In the genomic region with DNA sequence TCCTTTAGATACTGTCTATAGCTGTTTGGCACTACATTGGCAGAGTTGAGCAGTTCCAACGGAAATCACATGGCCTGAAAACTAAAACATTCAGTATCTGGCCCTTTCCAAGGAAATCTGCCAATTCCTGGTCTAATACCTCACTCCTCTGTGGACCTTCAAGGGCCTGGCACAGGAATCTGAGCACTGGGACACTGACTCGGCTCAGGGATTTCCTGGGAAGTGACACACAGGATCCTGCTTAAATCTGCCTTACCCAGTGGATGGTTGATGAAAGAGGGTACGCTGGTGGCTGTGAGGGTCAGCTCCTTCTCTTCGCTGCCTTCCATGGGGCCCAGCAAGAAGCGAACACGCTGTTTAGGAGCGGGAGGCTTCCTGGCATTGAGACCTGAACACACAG, we compare ENCODE assay signal across 1 cellular context.
TF ChIP-seq lines count a peak whose summit lies in the region.

No MANE protein-coding gene starts in this region.

TF ChIP-seq in WTC11, 78 proteins besides CTCF, POLR2A, EP300 and RAD21 (continued from another document):
- TF ChIP-seq, protein P1, sequence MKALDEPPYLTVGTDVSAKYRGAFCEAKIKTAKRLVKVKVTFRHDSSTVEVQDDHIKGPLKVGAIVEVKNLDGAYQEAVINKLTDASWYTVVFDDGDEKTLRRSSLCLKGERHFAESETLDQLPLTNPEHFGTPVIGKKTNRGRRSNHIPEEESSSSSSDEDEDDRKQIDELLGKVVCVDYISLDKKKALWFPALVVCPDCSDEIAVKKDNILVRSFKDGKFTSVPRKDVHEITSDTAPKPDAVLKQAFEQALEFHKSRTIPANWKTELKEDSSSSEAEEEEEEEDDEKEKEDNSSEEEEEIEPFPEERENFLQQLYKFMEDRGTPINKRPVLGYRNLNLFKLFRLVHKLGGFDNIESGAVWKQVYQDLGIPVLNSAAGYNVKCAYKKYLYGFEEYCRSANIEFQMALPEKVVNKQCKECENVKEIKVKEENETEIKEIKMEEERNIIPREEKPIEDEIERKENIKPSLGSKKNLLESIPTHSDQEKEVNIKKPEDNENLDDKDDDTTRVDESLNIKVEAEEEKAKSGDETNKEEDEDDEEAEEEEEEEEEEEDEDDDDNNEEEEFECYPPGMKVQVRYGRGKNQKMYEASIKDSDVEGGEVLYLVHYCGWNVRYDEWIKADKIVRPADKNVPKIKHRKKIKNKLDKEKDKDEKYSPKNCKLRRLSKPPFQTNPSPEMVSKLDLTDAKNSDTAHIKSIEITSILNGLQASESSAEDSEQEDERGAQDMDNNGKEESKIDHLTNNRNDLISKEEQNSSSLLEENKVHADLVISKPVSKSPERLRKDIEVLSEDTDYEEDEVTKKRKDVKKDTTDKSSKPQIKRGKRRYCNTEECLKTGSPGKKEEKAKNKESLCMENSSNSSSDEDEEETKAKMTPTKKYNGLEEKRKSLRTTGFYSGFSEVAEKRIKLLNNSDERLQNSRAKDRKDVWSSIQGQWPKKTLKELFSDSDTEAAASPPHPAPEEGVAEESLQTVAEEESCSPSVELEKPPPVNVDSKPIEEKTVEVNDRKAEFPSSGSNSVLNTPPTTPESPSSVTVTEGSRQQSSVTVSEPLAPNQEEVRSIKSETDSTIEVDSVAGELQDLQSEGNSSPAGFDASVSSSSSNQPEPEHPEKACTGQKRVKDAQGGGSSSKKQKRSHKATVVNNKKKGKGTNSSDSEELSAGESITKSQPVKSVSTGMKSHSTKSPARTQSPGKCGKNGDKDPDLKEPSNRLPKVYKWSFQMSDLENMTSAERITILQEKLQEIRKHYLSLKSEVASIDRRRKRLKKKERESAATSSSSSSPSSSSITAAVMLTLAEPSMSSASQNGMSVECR (CRISPR knock-in tag; IDR thresholded peaks at IDR 0.05; ENCODE audit: borderline replicate concordance), result no peak
- TF ChIP-seq SP1 (CRISPR knock-in tag; conservative IDR thresholded peaks at IDR 0.05) (no peak), ZNF219 (CRISPR knock-in tag; IDR thresholded peaks at IDR 0.05; ENCODE audit: borderline replicate concordance) (no peak), NR3C1 (CRISPR knock-in tag; conservative IDR thresholded peaks at IDR 0.05; ENCODE audit: low read depth) (no peak), FOXK1 (CRISPR knock-in tag; IDR thresholded peaks at IDR 0.05) (no peak), FOXP1 (CRISPR knock-in tag; IDR thresholded peaks at IDR 0.05; ENCODE audit: borderline replicate concordance) (no peak), GABPB1 (CRISPR knock-in tag; IDR thresholded peaks at IDR 0.05) (no peak)
- TF ChIP-seq, protein P2, sequence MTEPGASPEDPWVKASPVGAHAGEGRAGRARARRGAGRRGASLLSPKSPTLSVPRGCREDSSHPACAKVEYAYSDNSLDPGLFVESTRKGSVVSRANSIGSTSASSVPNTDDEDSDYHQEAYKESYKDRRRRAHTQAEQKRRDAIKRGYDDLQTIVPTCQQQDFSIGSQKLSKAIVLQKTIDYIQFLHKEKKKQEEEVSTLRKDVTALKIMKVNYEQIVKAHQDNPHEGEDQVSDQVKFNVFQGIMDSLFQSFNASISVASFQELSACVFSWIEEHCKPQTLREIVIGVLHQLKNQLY (CRISPR knock-in tag; IDR thresholded peaks at IDR 0.05), result no peak
- TF ChIP-seq, protein P3, sequence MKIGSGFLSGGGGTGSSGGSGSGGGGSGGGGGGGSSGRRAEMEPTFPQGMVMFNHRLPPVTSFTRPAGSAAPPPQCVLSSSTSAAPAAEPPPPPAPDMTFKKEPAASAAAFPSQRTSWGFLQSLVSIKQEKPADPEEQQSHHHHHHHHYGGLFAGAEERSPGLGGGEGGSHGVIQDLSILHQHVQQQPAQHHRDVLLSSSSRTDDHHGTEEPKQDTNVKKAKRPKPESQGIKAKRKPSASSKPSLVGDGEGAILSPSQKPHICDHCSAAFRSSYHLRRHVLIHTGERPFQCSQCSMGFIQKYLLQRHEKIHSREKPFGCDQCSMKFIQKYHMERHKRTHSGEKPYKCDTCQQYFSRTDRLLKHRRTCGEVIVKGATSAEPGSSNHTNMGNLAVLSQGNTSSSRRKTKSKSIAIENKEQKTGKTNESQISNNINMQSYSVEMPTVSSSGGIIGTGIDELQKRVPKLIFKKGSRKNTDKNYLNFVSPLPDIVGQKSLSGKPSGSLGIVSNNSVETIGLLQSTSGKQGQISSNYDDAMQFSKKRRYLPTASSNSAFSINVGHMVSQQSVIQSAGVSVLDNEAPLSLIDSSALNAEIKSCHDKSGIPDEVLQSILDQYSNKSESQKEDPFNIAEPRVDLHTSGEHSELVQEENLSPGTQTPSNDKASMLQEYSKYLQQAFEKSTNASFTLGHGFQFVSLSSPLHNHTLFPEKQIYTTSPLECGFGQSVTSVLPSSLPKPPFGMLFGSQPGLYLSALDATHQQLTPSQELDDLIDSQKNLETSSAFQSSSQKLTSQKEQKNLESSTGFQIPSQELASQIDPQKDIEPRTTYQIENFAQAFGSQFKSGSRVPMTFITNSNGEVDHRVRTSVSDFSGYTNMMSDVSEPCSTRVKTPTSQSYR (CRISPR knock-in tag; IDR thresholded peaks at IDR 0.05), result no peak
